In genomic region chr10:107169516-107169915, GRCh38 we compare ENCODE assay signal across 15 cellular contexts. TPM values are rescaled to one million over a fixed set of nuclear protein-coding genes. Genes with fewer than 3 reads are reported as not detected.
DNase-seq lines count a peak whose midpoint lies in the region; ATAC-seq, FAIRE-seq and TF ChIP-seq lines count a peak whose summit lies in the region.
"Had no signal": no experiment of that assay in that cellular context is flagged by ENCODE, and none has a peak within 500 bp of the region (broad histone marks: within the 10 kb centered on the region; RNA-seq: fewer than 3 reads in every experiment).

No MANE protein-coding gene starts in this region.

- H3K4me2 ChIP-seq in H1 (ENCODE audit: insufficient read depth in 1 of 2, low read depth in 2 of 2, low read length in 2 of 2) (no peak overlapping the region), neural progenitor cell (no peak overlapping the region)
- H3K4me2 ChIP-seq: A549; BLaER1 treated with 17β-estradiol and CSF1 and Interleukin-3, amounts not matched to agents 10 nM and 100 nM had no signal

- H3K23ac ChIP-seq in H1 (ENCODE audit: insufficient read length), result no peak overlapping the region

- H3K9ac ChIP-seq in H1 (replicated peaks in 1 of 4; ENCODE audit: extremely low read depth in 1 of 4, low read depth in 3 of 4, low read length in 3 of 4) (no peak overlapping the region), neural progenitor cell (no peak overlapping the region)
- H3K9ac ChIP-seq: BLaER1 treated with 17β-estradiol and CSF1 and Interleukin-3, amounts not matched to agents 10 nM and 100 nM had no signal

- H3K27me3 ChIP-seq in BE2C, result no peaks in the 10 kb centered on the region
- H3K27me3 ChIP-seq in H1 (replicated peaks in 1 of 4; ENCODE audit: control insufficient read depth in 3 of 4, extremely low read depth in 1 of 4, insufficient read depth in 3 of 4, low read length in 3 of 4), result peaks cover 0 to 8% (median 2%) of the 10 kb centered on the region in 4 experiments; a peak in 2 of 7 replicates
- peaks cover 14% of the 10 kb centered on the region for H3K27me3 ChIP-seq in neural progenitor cell
- H3K27me3 ChIP-seq in foreskin keratinocyte, result peaks cover 16% of the 10 kb centered on the region

- TF ChIP-seq CTCF in BE2C (IDR thresholded peaks at IDR 0.05; ENCODE audit: low read depth, low read length) (peak; percentile 35), H1 (IDR thresholded peaks at IDR 0.05; ENCODE audit: control extremely low read depth in 1 of 3, insufficient read depth in 1 of 3, low read depth in 1 of 3, low read length in 3 of 3) (no peak), neural progenitor cell (IDR thresholded peaks at IDR 0.05) (peak; percentile 24), foreskin keratinocyte (conservative IDR thresholded peaks at IDR 0.05) (no peak)

- no peak overlapping the region for H4K91ac ChIP-seq in H1 (replicated peaks; ENCODE audit: insufficient read length, low read length)

- H3K23me2 ChIP-seq in H1 (ENCODE audit: low read depth, low read length), result peaks cover 3% of the 10 kb centered on the region

- no peaks in the 10 kb centered on the region for H3K36me3 ChIP-seq in BE2C
- no peaks in the 10 kb centered on the region for H3K36me3 ChIP-seq in H1 (ENCODE audit: control insufficient read depth in 2 of 4, insufficient read depth in 4 of 4, low read length in 3 of 4)
- no peaks in the 10 kb centered on the region for H3K36me3 ChIP-seq in neural progenitor cell
- H3K36me3 ChIP-seq: BLaER1 treated with 17β-estradiol and CSF1 and Interleukin-3, amounts not matched to agents 10 nM and 100 nM had no signal

- H3K79me2 ChIP-seq in H1 (ENCODE audit: control insufficient read depth in 1 of 2, insufficient read depth in 2 of 2, low read length in 2 of 2), result no peaks in the 10 kb centered on the region
- no peaks in the 10 kb centered on the region for H3K79me2 ChIP-seq in neural progenitor cell (ENCODE audit: low read depth)

- no peak overlapping the region for H2BK15ac ChIP-seq in H1 (ENCODE audit: low read length)

- WGBS in H1 (ENCODE audit: extremely low coverage in 1 of 2, insufficient coverage in 1 of 2, insufficient read length in 1 of 2, insufficient replicate concordance in 2 of 2, low coverage in 1 of 2, low lambda C conversion rate in 2 of 2, missing lambda C conversion rate in 1 of 2), 2 experiments, result 65% methylated on average over 1 of the region's 1 CpG; no CpG with 5 or more reads in 1 of the 2 experiments

- H3K9me3 ChIP-seq in BE2C (no peaks in the 10 kb centered on the region), H1 (ENCODE audit: insufficient read depth in 2 of 2, low read depth in 1 of 2, low read length in 1 of 2) (no peaks in the 10 kb centered on the region), neural progenitor cell (ENCODE audit: low read depth) (no peaks in the 10 kb centered on the region)
- H3K9me3 ChIP-seq: A549 had no signal

- H3K27ac ChIP-seq in H1 (ENCODE audit: low read depth, low read length) (no peak overlapping the region), neural progenitor cell (no peak overlapping the region), foreskin keratinocyte (no peak overlapping the region)
- H3K27ac ChIP-seq: A549; BLaER1 treated with 17β-estradiol and CSF1 and Interleukin-3, amounts not matched to agents 10 nM and 100 nM; HL-60 had no signal

- CTCF ChIA-PET in H1 (lab: Charles Lee; ENCODE audit: partially characterized antibody), result no interaction called here

- H3K14ac ChIP-seq in H1 (ENCODE audit: insufficient read length), result no peak overlapping the region

- H4K20me1 ChIP-seq in H1 (replicated peaks in 1 of 2; ENCODE audit: control insufficient read depth in 1 of 2, insufficient read depth in 2 of 2, low read length in 2 of 2) (no peaks in the 10 kb centered on the region), neural progenitor cell (ENCODE audit: low read depth) (no peaks in the 10 kb centered on the region)
- H4K20me1 ChIP-seq: BLaER1 treated with 17β-estradiol and CSF1 and Interleukin-3, amounts not matched to agents 10 nM and 100 nM had no signal

- no peaks in the 10 kb centered on the region for H3K9me3 Mint-ChIP-seq in neural progenitor cell

- no peak for DNase-seq in BE2C
- peak; percentile 13 for DNase-seq in ELR (ENCODE audit: low read depth)
- no peak for DNase-seq in H1 (ENCODE audit: low read depth in 1 of 2, low spot score in 2 of 2)
- peak; percentile 5 for DNase-seq in neural progenitor cell (ENCODE audit: low spot score)
- no peak for DNase-seq in foreskin keratinocyte
- no peak for DNase-seq in activated CD4-positive, alpha-beta T cell treated with anti-CD3 and anti-CD28 coated beads, Interleukin-2, amount 50 U/mL, for 48 hours
- no peak for DNase-seq in AG08396 (ENCODE audit: low spot score)
- DNase-seq: AML-193; Calu3; CD4-positive, alpha-beta T cell had no signal

- no peak for TF ChIP-seq EP300 in H1 (IDR thresholded peaks at IDR 0.05; ENCODE audit: borderline replicate concordance in 1 of 2, low read depth in 2 of 2, low read length in 2 of 2)

- FAIRE-seq in H1 (lab: Jason Lieb, UNC), result no peak
- FAIRE-seq: A549, H54 had no signal

- H3K27me3 Mint-ChIP-seq in neural progenitor cell (ENCODE audit: insufficient read depth, low read depth), result peaks cover 3% of the 10 kb centered on the region

- no peaks in the 10 kb centered on the region for H3K79me1 ChIP-seq in H1 (ENCODE audit: low read depth, low read length)

- H3F3A ChIP-seq in neural progenitor cell (ENCODE audit: low read depth), result no peaks in the 10 kb centered on the region

- no peak overlapping the region for H2AK5ac ChIP-seq in H1 (ENCODE audit: low read depth, low read length)

- H3K4me1 Mint-ChIP-seq in neural progenitor cell, result peaks cover 9% of the 10 kb centered on the region

- no peak overlapping the region for H2BK20ac ChIP-seq in H1 (ENCODE audit: low read length)

- H3K4me3 ChIP-seq in BE2C (ENCODE audit: low read depth, low read length) (no peak overlapping the region), H1 (ENCODE audit: extremely low read depth in 1 of 4, insufficient read depth in 2 of 4, low read depth in 3 of 4, low read length in 4 of 4) (no peak overlapping the region), neural progenitor cell (no peak overlapping the region)
- H3K4me3 ChIP-seq: A549; BLaER1 treated with 17β-estradiol and CSF1 and Interleukin-3, amounts not matched to agents 10 nM and 100 nM had no signal

- H4K5ac ChIP-seq in H1 (ENCODE audit: insufficient read length, low read depth, low read length), result no peak overlapping the region

- TF ChIP-seq POLR2A in H1 (IDR thresholded peaks at IDR 0.05; ENCODE audit: control extremely low read depth in 1 of 2, low read depth in 2 of 2, low read length in 2 of 2), result no peak

- H3K56ac ChIP-seq in H1 (replicated peaks; ENCODE audit: insufficient read length, low read depth, low read length), result no peak overlapping the region

- H3K27ac Mint-ChIP-seq in neural progenitor cell, result no peak overlapping the region
- H3K27ac Mint-ChIP-seq: CD4-positive, alpha-beta T cell had no signal

- peak; percentile 10 to 24; a peak in 1 of 4 replicates for TF ChIP-seq RAD21 in H1 (IDR thresholded peaks at IDR 0.05 in 1 of 2, conservative IDR thresholded peaks at IDR 0.05 in 1 of 2; ENCODE audit: low read depth in 2 of 2, low read length in 2 of 2)

- H2BK12ac ChIP-seq in H1 (ENCODE audit: low read depth, low read length), result no peak overlapping the region

- no peak overlapping the region for H2BK5ac ChIP-seq in H1 (ENCODE audit: low read depth, low read length)

- H2AFZ ChIP-seq in H1 (ENCODE audit: low read length) (no peak overlapping the region), neural progenitor cell (replicated peaks) (no peak overlapping the region)

- no peak overlapping the region for H3K4ac ChIP-seq in H1 (replicated peaks; ENCODE audit: insufficient read length, low read depth, low read length)

- H3K4me1 ChIP-seq in BE2C (no peaks in the 10 kb centered on the region), H1 (replicated peaks in 1 of 4; ENCODE audit: control insufficient read depth in 3 of 4, insufficient read depth in 4 of 4, low read length in 3 of 4) (0 out of 7 replicates have a peak, but pooled peaks cover 0 to 3% (median 0%) of the 10 kb centered on the region in 4 experiments), neural progenitor cell (peaks cover 6% of the 10 kb centered on the region), foreskin keratinocyte (no peaks in the 10 kb centered on the region)
- H3K4me1 ChIP-seq: A549; BLaER1 treated with 17β-estradiol and CSF1 and Interleukin-3, amounts not matched to agents 10 nM and 100 nM had no signal

- no peak for ATAC-seq in foreskin keratinocyte
- ATAC-seq: A549, HCT116 had no signal

- H4K8ac ChIP-seq in H1 (ENCODE audit: extremely low read depth, insufficient read depth, low read length), result no peak overlapping the region

- H3K18ac ChIP-seq in H1 (ENCODE audit: extremely low read depth, low read length), result no peak overlapping the region

- H3K36me3 Mint-ChIP-seq in neural progenitor cell, result no peaks in the 10 kb centered on the region

- no peak overlapping the region for H3K4me3 Mint-ChIP-seq in neural progenitor cell
- H3K4me3 Mint-ChIP-seq: CD4-positive, alpha-beta T cell had no signal

- no peak overlapping the region for H2BK120ac ChIP-seq in H1 (replicated peaks; ENCODE audit: low read depth, low read length)

- POLR2A ChIA-PET in H1 (lab: Charles Lee; ENCODE audit: partially characterized antibody), result no interaction called here

TF ChIP-seq in H1, 55 proteins besides CTCF, POLR2A, EP300 and RAD21:
- no peak for TF ChIP-seq SAP30 (IDR thresholded peaks at IDR 0.05; ENCODE audit: insufficient read depth, insufficient replicate concordance, low read length)
- no peak for TF ChIP-seq KDM1A (IDR thresholded peaks at IDR 0.05; ENCODE audit: borderline replicate concordance, low read length)
- no peak for TF ChIP-seq GABPA (IDR thresholded peaks at IDR 0.05; ENCODE audit: borderline replicate concordance, insufficient read depth, low read length)

RNA-seq across cellular contexts. Expression of gene SORCS1, which starts 5.0 kb away (rescaled TPM):
- polyA plus RNA-seq in BE2C (2012; ENCODE audit: insufficient read depth, insufficient read length, low read depth), result 18.6 TPM
- 4.6 and 4.9 TPM in 2 replicates for total RNA-seq in H1 (2021; fragmentation: NEBNext Ultra II Directional; extraction: Animal tissue kit (Norgen Biotek cat#: 25700))
- polyA plus RNA-seq in H1 (2011; rRNA removed) (4.1 and 4.4 TPM in 2 replicates), foreskin keratinocyte (not detected in 2 replicates)
- polyA plus RNA-seq in H1 (2011; cell fraction: cytosol; rRNA removed), result 4.5 TPM
- polyA plus RNA-seq in H1 (2011; cell fraction: nucleus; rRNA removed), result 7.3 TPM
- 4.0 to 4.4 TPM (median 4.1 TPM) in 4 replicates for polyA plus RNA-seq in H1 (2012, experiment 1 of 2)
- 0.41 TPM for polyA plus RNA-seq in H1 (2012, experiment 2 of 2)
- 4.5 TPM for polyA plus RNA-seq in H1 (2013, experiment 1 of 2)
- 4.0 TPM for polyA plus RNA-seq in H1 (2013, experiment 2 of 2)
- 15.1 and 19.3 TPM in 2 replicates for polyA minus RNA-seq in H1 (2011; rRNA and poly(A)+ RNA removed)
- polyA minus RNA-seq in H1 (2011; cell fraction: cytosol; rRNA and poly(A)+ RNA removed), result 4.3 TPM
- 20.0 TPM for polyA minus RNA-seq in H1 (2011; cell fraction: nucleus; rRNA and poly(A)+ RNA removed)
- total RNA-seq in neural progenitor cell (ENCODE audit: low replicate concordance) (11.1 and 15.2 TPM in 2 replicates), foreskin keratinocyte (not detected in 2 replicates)
- total RNA-seq: Calu3; CD4-positive, alpha-beta T cell had no signal
- polyA plus RNA-seq: A549 had no signal

Comparison
In these comparisons a context has a peak if more than half of its experiments do, and no peak if none do; other contexts are left out.
1. DNase-seq: peak in ELR (single experiment) and neural progenitor cell (single experiment); none in BE2C (single experiment), H1 (0 of 2), foreskin keratinocyte (0 of 2), activated CD4-positive, alpha-beta T cell treated with anti-CD3 and anti-CD28 coated beads, Interleukin-2, amount 50 U/mL, for 48 hours (0 of 2) and AG08396 (single experiment).
2. CTCF ChIP-seq: peak in BE2C (single experiment) and neural progenitor cell (single experiment); none in H1 (0 of 3) and foreskin keratinocyte (single experiment).